In genomic region chr15:42012241-42012640, GRCh38 we compare ENCODE assay signal across 1 cellular context.
TF ChIP-seq lines count a peak whose summit lies in the region.

No MANE protein-coding gene starts in this region.

TF ChIP-seq in WTC11, 78 proteins besides CTCF, POLR2A, EP300 and RAD21 (continued from another document):
- TF ChIP-seq ARID4B (CRISPR knock-in tag; IDR thresholded peaks at IDR 0.05; ENCODE audit: borderline replicate concordance), result no peak
- TF ChIP-seq IRF1 (CRISPR knock-in tag; IDR thresholded peaks at IDR 0.05), result no peak
- TF ChIP-seq ZNF671 (CRISPR knock-in tag; IDR thresholded peaks at IDR 0.05), result no peak
- no peak for TF ChIP-seq IRF2 (CRISPR knock-in tag; IDR thresholded peaks at IDR 0.05; ENCODE audit: borderline replicate concordance, low read depth)
- TF ChIP-seq ZNF317 (CRISPR knock-in tag; IDR thresholded peaks at IDR 0.05; ENCODE audit: borderline replicate concordance, low read depth), result no peak
- TF ChIP-seq FOXP1 (CRISPR knock-in tag; IDR thresholded peaks at IDR 0.05; ENCODE audit: borderline replicate concordance), result no peak
- TF ChIP-seq ATF6 (CRISPR knock-in tag; IDR thresholded peaks at IDR 0.05), result no peak
- no peak for TF ChIP-seq HMGXB4 (CRISPR knock-in tag; IDR thresholded peaks at IDR 0.05)
- no peak for TF ChIP-seq SOX15 (CRISPR knock-in tag; IDR thresholded peaks at IDR 0.05)
- no peak for TF ChIP-seq MYBL2 (CRISPR knock-in tag; IDR thresholded peaks at IDR 0.05)
- no peak for TF ChIP-seq TEAD4 (CRISPR knock-in tag; IDR thresholded peaks at IDR 0.05)
- no peak for TF ChIP-seq NR3C1 (CRISPR knock-in tag; conservative IDR thresholded peaks at IDR 0.05; ENCODE audit: low read depth)
- TF ChIP-seq USF1 (CRISPR knock-in tag; IDR thresholded peaks at IDR 0.05), result no peak
- TF ChIP-seq ZBTB43 (CRISPR knock-in tag; IDR thresholded peaks at IDR 0.05), result no peak
- TF ChIP-seq PREB (CRISPR knock-in tag; IDR thresholded peaks at IDR 0.05; ENCODE audit: borderline replicate concordance), result no peak
- TF ChIP-seq ZNF138 (CRISPR knock-in tag; conservative IDR thresholded peaks at IDR 0.05), result no peak
TF ChIP-seq in WTC11: peak in this region for 0.
